14 cellular contexts compared by ENCODE assay signal in genomic region chr3:126721246-126721645, GRCh38. TPM values are rescaled to one million over a fixed set of nuclear protein-coding genes. Genes with fewer than 3 reads are reported as not detected.
A peak's percentile ranks its signal among the peaks of the same experiment; 100 is the strongest.
DNase-seq lines count a peak whose midpoint lies in the region; ATAC-seq and TF ChIP-seq lines count a peak whose summit lies in the region.
"Had no signal": no experiment of that assay in that cellular context is flagged by ENCODE, and none has a peak within 500 bp of the region (broad histone marks: within the 10 kb centered on the region; RNA-seq: fewer than 3 reads in every experiment).

No MANE protein-coding gene starts in this region.

- H3K4me1 Mint-ChIP-seq in HFFc6 (ENCODE audit: low read depth), result no peaks in the 10 kb centered on the region

- H3K27ac Mint-ChIP-seq in HFFc6, result no peak overlapping the region
- H3K27ac Mint-ChIP-seq: GM23338 had no signal

- no peak for TF ChIP-seq CTCF in HFFc6 (IDR thresholded peaks at IDR 0.05)

- peak; percentile 27 for DNase-seq in RPMI7951 (ENCODE audit: low read depth)
- peak; percentile 36 for DNase-seq in ecto neural progenitor cell (ENCODE audit: low spot score)
- peak; percentile 45 for DNase-seq in islet precursor cell
- DNase-seq in stimulated activated naive CD8-positive, alpha-beta T cell treated with anti-CD3 and anti-CD28 coated beads, Interleukin-15, Interleukin-2, amounts not matched to agents 100 U/mL and 50 U/mL, for 24 hours, result no peak
- no peak for DNase-seq in HFFc6
- DNase-seq: BE2C; Caco-2; CD4-positive, alpha-beta memory T cell; DMS53; H9; IMR-90 had no signal

- no peak overlapping the region for H3K4me3 Mint-ChIP-seq in HFFc6
- H3K4me3 Mint-ChIP-seq: CD4-positive, alpha-beta memory T cell; GM23338; H9 had no signal

- no peaks in the 10 kb centered on the region for H3K27me3 Mint-ChIP-seq in HFFc6 (ENCODE audit: insufficient read depth)
- H3K27me3 Mint-ChIP-seq: CD4-positive, alpha-beta memory T cell had no signal

- peaks cover 14% of the 10 kb centered on the region for H3K36me3 Mint-ChIP-seq in HFFc6 (ENCODE audit: low read depth)

- no peak for ATAC-seq in stimulated activated naive CD8-positive, alpha-beta T cell treated with anti-CD3 and anti-CD28 coated beads, Interleukin-15, Interleukin-2, amounts not matched to agents 100 U/mL and 50 U/mL, for 24 hours
- ATAC-seq in GM21381 (IDR thresholded peaks at IDR 0.05; ENCODE audit: unreplicated experiment), result no peak
- ATAC-seq: A549, GM23338 had no signal

- H3K9me3 Mint-ChIP-seq in HFFc6, result peaks cover 7% of the 10 kb centered on the region; the same call in 1 of the 2 replicates

RNA-seq across cellular contexts. Expression of gene CHCHD6, which starts 17.2 kb away (rescaled TPM):
- 18.7 and 23.0 TPM in 2 replicates for total RNA-seq in RPMI7951 (2014; rRNA removed; shearing (Covaris generic))
- 10 to 100 TPM; 18.6 to 22.9 (median 19.9) TPM for total RNA-seq in HFFc6 (2021; fragmentation: NEBNext Ultra II Directional; extraction: Animal tissue kit (Norgen Biotek cat#: 25700))

Comparison
In these comparisons a context has a peak if more than half of its experiments do, and no peak if none do; other contexts are left out.
1. DNase-seq: peak in RPMI7951 (single experiment), ecto neural progenitor cell (single experiment) and islet precursor cell (single experiment); none in stimulated activated naive CD8-positive, alpha-beta T cell treated with anti-CD3 and anti-CD28 coated beads, Interleukin-15, Interleukin-2, amounts not matched to agents 100 U/mL and 50 U/mL, for 24 hours (single experiment) and HFFc6 (single experiment).